27 cellular contexts compared by ENCODE assay signal in the genomic region with DNA sequence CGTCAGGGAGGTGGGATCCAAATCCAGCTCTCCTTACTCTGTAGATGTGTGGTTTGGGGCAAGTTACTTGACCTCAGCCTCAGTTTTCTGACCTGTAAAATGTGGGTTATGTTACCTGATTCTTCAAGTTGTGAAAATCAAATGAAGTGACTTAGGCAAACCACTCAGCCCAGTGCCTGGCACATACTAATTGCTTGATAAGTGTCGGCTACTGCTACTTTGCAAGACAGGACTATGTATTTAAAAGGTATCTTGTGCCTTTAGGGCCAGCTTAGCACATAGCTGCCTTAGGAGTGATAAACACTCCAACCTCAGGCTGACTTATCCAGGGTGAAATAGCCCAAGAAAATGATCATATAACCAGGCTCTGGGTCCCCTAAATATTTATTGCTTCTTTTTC. TPM values are rescaled to one million over a fixed set of nuclear protein-coding genes. Genes with fewer than 3 reads are reported as not detected.
"Had no signal": no experiment of that assay in that cellular context is flagged by ENCODE, and none has a peak within 500 bp of the region (broad histone marks: within the 10 kb centered on the region; RNA-seq: fewer than 3 reads in every experiment).

No MANE protein-coding gene starts in this region.

- H2AFZ ChIP-seq: hepatocyte, neural progenitor cell had no signal

- H3K4me3 Mint-ChIP-seq: mesothelial cell of epicardium; naive B cell; natural killer cell; nephron progenitor cell; neural progenitor cell; stimulated activated naive B cell treated with anti-CD40 and anti-IgM and Interleukin-4, amounts not matched to agents 10 μg/mL and 1 μg/mL and 100 μg/mL, for 72 hours; type B pancreatic cell had no signal

- H3K79me2 ChIP-seq: hepatocyte had no signal

- H3K9ac ChIP-seq: neural progenitor cell had no signal

- H3K36me3 ChIP-seq: heart right ventricle, neural progenitor cell, pancreas, prostate gland, stomach, tibial nerve had no signal

- H3K9me3 ChIP-seq: heart right ventricle, pancreas, prostate gland, stomach, testis, tibial nerve had no signal

- H3K36me3 Mint-ChIP-seq: mesothelial cell of epicardium; naive B cell; natural killer cell; neural progenitor cell; stimulated activated naive B cell treated with anti-CD40 and anti-IgM and Interleukin-4, amounts not matched to agents 10 μg/mL and 1 μg/mL and 100 μg/mL, for 72 hours; type B pancreatic cell had no signal

- ATAC-seq: natural killer cell; pancreas; right cardiac atrium; sciatic nerve; stimulated activated naive B cell treated with anti-CD40 and anti-IgM and Interleukin-4, amounts not matched to agents 10 μg/mL and 1 μg/mL and 100 μg/mL, for 72 hours; stimulated activated naive CD8-positive, alpha-beta T cell treated with anti-CD3 and anti-CD28 coated beads, Interleukin-15, Interleukin-2, amounts not matched to agents 100 U/mL and 50 U/mL, for 24 hours had no signal

- H3K4me1 ChIP-seq: pancreas, prostate gland, testis had no signal

- H3K4me2 ChIP-seq: hepatocyte, neural progenitor cell had no signal

- H3K27me3 ChIP-seq: hepatocyte, neural progenitor cell, pancreas, testis, tibial nerve had no signal

- H3K27ac ChIP-seq: heart right ventricle, hepatocyte, neural progenitor cell, pancreas, prostate gland, skin epidermis, stomach, testis, tibial nerve had no signal

- H3K4me1 Mint-ChIP-seq: naive B cell; natural killer cell; stimulated activated naive B cell treated with anti-CD40 and anti-IgM and Interleukin-4, amounts not matched to agents 10 μg/mL and 1 μg/mL and 100 μg/mL, for 72 hours had no signal

- H3K4me3 ChIP-seq: heart right ventricle, hepatocyte, lung, neural progenitor cell, pancreas, prostate gland, skin epidermis, stomach, testis, tibial nerve had no signal

- DNase-seq: heart right ventricle; islet precursor cell; left ventricle myocardium superior; mesendoderm; naive B cell; natural killer cell; nephron progenitor cell; pancreas; retina; right cardiac atrium; stimulated activated CD4-positive, alpha-beta T cell treated with anti-CD3 and anti-CD28 coated beads, Interleukin-12 subunit alpha, Interleukin-12 subunit beta, amount 100 ng/mL, for 4 hours; stimulated activated CD4-positive, alpha-beta T cell treated with anti-CD3 and anti-CD28 coated beads, Interleukin-15, amount 100 ng/mL, for 24 hours; stimulated activated CD4-positive, alpha-beta T cell treated with anti-CD3 and anti-CD28 coated beads, Interleukin-2, amount 100 ng/mL, for 24 hours; stimulated activated CD4-positive, alpha-beta T cell treated with anti-CD3 and anti-CD28 coated beads, Interleukin-4, amount 100 ng/mL, for 1 hour; stimulated activated naive B cell treated with anti-CD40 and anti-IgM and Interleukin-4, amounts not matched to agents 10 μg/mL and 1 μg/mL and 100 μg/mL, for 72 hours; stimulated activated naive CD8-positive, alpha-beta T cell treated with anti-CD3 and anti-CD28 coated beads, Interleukin-15, Interleukin-2, amounts not matched to agents 100 U/mL and 50 U/mL, for 24 hours; stomach; testis had no signal

- H3K27ac Mint-ChIP-seq: mesothelial cell of epicardium; naive B cell; natural killer cell; nephron progenitor cell; neural progenitor cell; stimulated activated naive B cell treated with anti-CD40 and anti-IgM and Interleukin-4, amounts not matched to agents 10 μg/mL and 1 μg/mL and 100 μg/mL, for 72 hours; type B pancreatic cell had no signal

RNA-seq across cellular contexts. Expression of gene GOLGA7B, which starts 42.9 kb away (rescaled TPM):
- total RNA-seq: left ventricle myocardium superior had no signal
